29 cellular contexts compared by ENCODE assay signal in genomic region chr12:1170411-1170810, GRCh38.
"Had no signal": no experiment of that assay in that cellular context is flagged by ENCODE, and none has a peak within 500 bp of the region (broad histone marks: within the 10 kb centered on the region; RNA-seq: fewer than 3 reads in every experiment).

No MANE protein-coding gene starts in this region.

- H3K4me1 Mint-ChIP-seq: activated naive CD8-positive, alpha-beta T cell treated with anti-CD3 and anti-CD28 coated beads for 36 hours had no signal

- H3K27me3 Mint-ChIP-seq: activated naive CD8-positive, alpha-beta T cell treated with anti-CD3 and anti-CD28 coated beads for 36 hours; naive thymus-derived CD4-positive, alpha-beta T cell; stimulated activated naive B cell treated with anti-CD40 and anti-IgM and Interleukin-4, amounts not matched to agents 10 μg/mL and 1 μg/mL and 100 μg/mL, for 72 hours had no signal

- H3K36me3 ChIP-seq: adrenal gland, brain microvascular endothelial cell, prostate gland, suprapubic skin had no signal

- H3K4me3 ChIP-seq: adrenal gland, ascending aorta, heart left ventricle, pancreas, prostate gland, smooth muscle cell, suprapubic skin, tibial artery had no signal

- H3K9me3 Mint-ChIP-seq: activated naive CD4-positive, alpha-beta T cell treated with anti-CD3 and anti-CD28 coated beads for 36 hours; activated naive CD8-positive, alpha-beta T cell treated with anti-CD3 and anti-CD28 coated beads for 36 hours; activated T-helper 1 cell treated with anti-CD3 and anti-CD28 coated beads, Interleukin-12 subunit alpha, Interleukin-12 subunit beta, Interleukin-2, Interleukin-4 antibody, amounts not matched to agents 30 ng/mL and 10 ng/mL and 1 ng/mL, durations not matched to agents 14 hours and 24 hours and 36 hours; immature natural killer cell; stimulated activated naive B cell treated with anti-CD40 and anti-IgM and Interleukin-4, amounts not matched to agents 10 μg/mL and 1 μg/mL and 100 μg/mL, for 72 hours had no signal

- H3K4me1 ChIP-seq: ascending aorta, pancreas, tibial artery had no signal

- H3K27ac ChIP-seq: adrenal gland, ascending aorta, brain microvascular endothelial cell, heart left ventricle, pancreas, prostate gland, suprapubic skin, tibial artery had no signal

- H3K4me3 Mint-ChIP-seq: activated naive CD4-positive, alpha-beta T cell treated with anti-CD3 and anti-CD28 coated beads for 36 hours; activated naive CD8-positive, alpha-beta T cell treated with anti-CD3 and anti-CD28 coated beads for 36 hours; activated T-helper 1 cell treated with anti-CD3 and anti-CD28 coated beads, Interleukin-12 subunit alpha, Interleukin-12 subunit beta, Interleukin-2, Interleukin-4 antibody, amounts not matched to agents 30 ng/mL and 10 ng/mL and 1 ng/mL, durations not matched to agents 14 hours and 24 hours and 36 hours; immature natural killer cell; naive thymus-derived CD4-positive, alpha-beta T cell; neural crest cell; stimulated activated naive B cell treated with anti-CD40 and anti-IgM and Interleukin-4, amounts not matched to agents 10 μg/mL and 1 μg/mL and 100 μg/mL, for 72 hours had no signal

- H3K4me2 ChIP-seq: smooth muscle cell had no signal

- DNase-seq: activated CD4-positive, alpha-beta T cell treated with anti-CD3 and anti-CD28 coated beads for 4 hours; activated CD4-positive, alpha-beta T cell treated with anti-CD3 and anti-CD28 coated beads, Interleukin-2, amount 50 U/mL, for 48 hours; activated CD8-positive, alpha-beta memory T cell treated with anti-CD3 and anti-CD28 coated beads for 24 hours; activated effector memory CD4-positive, alpha-beta T cell treated with anti-CD3 and anti-CD28 coated beads, Interleukin-2, amount 50 U/mL, for 16 hours; activated naive CD4-positive, alpha-beta T cell treated with anti-CD3 and anti-CD28 coated beads for 36 hours; activated naive CD8-positive, alpha-beta T cell treated with anti-CD3 and anti-CD28 coated beads for 36 hours; adrenal gland; brain microvascular endothelial cell; caudate nucleus; foreskin fibroblast; heart left ventricle; hypothalamus; immature natural killer cell; kidney; left colon; midbrain; naive thymus-derived CD4-positive, alpha-beta T cell; nucleus accumbens; pancreas; stimulated activated CD4-positive, alpha-beta T cell treated with anti-CD3 and anti-CD28 coated beads, Interleukin-1b, Interleukin-23, amount 100 ng/mL, for 48 hours; stimulated activated naive B cell treated with anti-CD40 and anti-IgM and Interleukin-4, amounts not matched to agents 10 μg/mL and 1 μg/mL and 100 μg/mL, for 72 hours; T-helper 9 cell; tibial artery had no signal

- H3K27ac Mint-ChIP-seq: activated naive CD4-positive, alpha-beta T cell treated with anti-CD3 and anti-CD28 coated beads for 36 hours; activated naive CD8-positive, alpha-beta T cell treated with anti-CD3 and anti-CD28 coated beads for 36 hours; activated T-helper 1 cell treated with anti-CD3 and anti-CD28 coated beads, Interleukin-12 subunit alpha, Interleukin-12 subunit beta, Interleukin-2, Interleukin-4 antibody, amounts not matched to agents 30 ng/mL and 10 ng/mL and 1 ng/mL, durations not matched to agents 14 hours and 24 hours and 36 hours; naive thymus-derived CD4-positive, alpha-beta T cell; stimulated activated naive B cell treated with anti-CD40 and anti-IgM and Interleukin-4, amounts not matched to agents 10 μg/mL and 1 μg/mL and 100 μg/mL, for 72 hours had no signal

- H3K27me3 ChIP-seq: adrenal gland, ascending aorta, brain microvascular endothelial cell, heart left ventricle, pancreas, suprapubic skin, tibial artery had no signal
